Comparison of ENCODE assay signal across 14 cellular contexts in genomic region chr1:26574690-26575349, GRCh38. TPM values are rescaled to one million over a fixed set of nuclear protein-coding genes. Genes with fewer than 3 reads are reported as not detected.
DNase-seq lines count a peak whose midpoint lies in the region; ATAC-seq and TF ChIP-seq lines count a peak whose summit lies in the region.
"Had no signal": no experiment of that assay in that cellular context is flagged by ENCODE, and none has a peak within 500 bp of the region (broad histone marks: within the 10 kb centered on the region; RNA-seq: fewer than 3 reads in every experiment).

No MANE protein-coding gene starts in this region.

- peak overlapping the region in 54 of 59 donors; percentile 2 to 82 (median 52) for H3K27ac ChIP-seq in dorsolateral prefrontal cortex
- H3K27ac ChIP-seq: gastroesophageal sphincter, testis had no signal

- H3K4me3 ChIP-seq in AG10803 (ENCODE audit: low read length) (no peak overlapping the region), dorsolateral prefrontal cortex (no peak overlapping the region), mucosa of descending colon (no peak overlapping the region)
- H3K4me3 ChIP-seq: gastroesophageal sphincter, testis had no signal

- intact Hi-C loops in dorsolateral prefrontal cortex (cut with DNase I) = no loop called here
- intact Hi-C loops in mucosa of descending colon (cut with DNase I, micrococcal nuclease) = no loop called here

- DNase-seq in AG10803 (ENCODE audit: low read depth) (peak; percentile 46), HCEC 1CT (peak; percentile 2), dorsolateral prefrontal cortex (peak in 4 of 10 donors; percentile 37 to 64 (median 48)), mucosa of descending colon (no peak), NCI-H1105 (lab: John Stamatoyannopoulos, UW) (no peak), AML-193 (lab: John Stamatoyannopoulos, UW) (no peak), dedifferentiated amniotic fluid mesenchymal stem cell (ENCODE audit: extremely low spot score) (no peak), ecto neural progenitor cell (ENCODE audit: low spot score) (no peak)
- DNase-seq: activated CD4-positive, alpha-beta T cell treated with anti-CD3 and anti-CD28 coated beads, Interleukin-2, amount 50 U/mL, for 48 hours; NCI-H2171; SHP77 treated with DMSO at 0.1 percent for 48 hours; stimulated activated CD4-positive, alpha-beta T cell treated with anti-CD3 and anti-CD28 coated beads, Interleukin-1b, Interleukin-23, amount 100 ng/mL, for 48 hours; testis had no signal

- H3K36me3 ChIP-seq in mucosa of descending colon (ENCODE audit: low read depth) = peaks cover 12% of the 10 kb centered on the region

- TF ChIP-seq CTCF in AG10803 (conservative IDR thresholded peaks at IDR 0.05; ENCODE audit: low read length) = no peak
- no peak for TF ChIP-seq CTCF in dorsolateral prefrontal cortex (IDR thresholded peaks at IDR 0.05 in 54 of 56, conservative IDR thresholded peaks at IDR 0.05 in 2 of 56; ENCODE audit: low read depth in 1 of 56, partially characterized antibody in 56 of 56)
- TF ChIP-seq CTCF in mucosa of descending colon (IDR thresholded peaks at IDR 0.05) = no peak

- H3K4me1 ChIP-seq in mucosa of descending colon (ENCODE audit: low read depth) = no peaks in the 10 kb centered on the region

- peak; percentile 16 for ATAC-seq in mucosa of descending colon
- ATAC-seq: gastroesophageal sphincter had no signal

- no peaks in the 10 kb centered on the region for H3K9me3 ChIP-seq in mucosa of descending colon
- H3K9me3 ChIP-seq: gastroesophageal sphincter, testis had no signal

- H3K27me3 ChIP-seq in dorsolateral prefrontal cortex = no peaks in the 10 kb centered on the region
- H3K27me3 ChIP-seq: gastroesophageal sphincter, testis had no signal

RNA-seq across cellular contexts. Expression of gene RPS6KA1, which starts 45.3 kb away (rescaled TPM):
- total RNA-seq in dorsolateral prefrontal cortex (10 to 100 TPM; 11.3 to 46.0 (median 22.5) TPM), mucosa of descending colon (100 to 1,000 TPM in 2 of 3 donors, 10 to 100 TPM in 1; 81.4 to 183 (median 146) TPM)

Comparison
In these comparisons a context has a peak if more than half of its experiments do, and no peak if none do; other contexts are left out.
1. DNase-seq: peak in AG10803 (single experiment) and HCEC 1CT (single experiment); none in mucosa of descending colon (0 of 3), NCI-H1105 (single experiment), AML-193 (0 of 2), dedifferentiated amniotic fluid mesenchymal stem cell (single experiment) and ecto neural progenitor cell (single experiment).